Comparison of ENCODE assay signal across 27 cellular contexts in genomic region chr9:131603199-131603598, GRCh38. TPM values are rescaled to one million over a fixed set of nuclear protein-coding genes. Genes with fewer than 3 reads are reported as not detected.
A peak's percentile ranks its signal among the peaks of the same experiment; 100 is the strongest.
DNase-seq lines count a peak whose midpoint lies in the region; ATAC-seq, FAIRE-seq and TF ChIP-seq lines count a peak whose summit lies in the region.
"Had no signal": no experiment of that assay in that cellular context is flagged by ENCODE, and none has a peak within 500 bp of the region (broad histone marks: within the 10 kb centered on the region; RNA-seq: fewer than 3 reads in every experiment).

No MANE protein-coding gene starts in this region.

- POLR2A ChIA-PET in HepG2 (lab: Yijun Ruan, JAX) (interaction anchor here (1.5 to 2.0 kb wide), 2 partner anchors 132 to 134 kb away, joined by 4 to 8 read pairs; no protein-coding TSS in a partner anchor), WTC11 (lab: Charles Lee) (no interaction called here)
- POLR2A ChIA-PET in naive thymus-derived CD4-positive, alpha-beta T cell (lab: Charles Lee) = interaction anchor here (0.6 kb wide), 1 partner anchor 168 kb away, joined by 3 read pairs; no protein-coding TSS in a partner anchor

- H3K4me2 ChIP-seq in HepG2 (ENCODE audit: low read depth, low read length) = no peak overlapping the region
- H3K4me2 ChIP-seq: BLaER1 treated with 17β-estradiol and CSF1 and Interleukin-3, amounts not matched to agents 10 nM and 100 nM; SK-N-SH had no signal

- H3K27me3 Mint-ChIP-seq in WTC11 (ENCODE audit: low read depth) = no peaks in the 10 kb centered on the region
- H3K27me3 Mint-ChIP-seq in naive thymus-derived CD4-positive, alpha-beta T cell = no peaks in the 10 kb centered on the region
- H3K27me3 Mint-ChIP-seq: activated CD4-positive, alpha-beta T cell treated with anti-CD3 and anti-CD28 coated beads for 36 hours; activated naive CD8-positive, alpha-beta T cell treated with anti-CD3 and anti-CD28 coated beads for 36 hours had no signal

- H4K20me1 ChIP-seq in HepG2 (ENCODE audit: insufficient read depth, low read length) = no peaks in the 10 kb centered on the region

- TF ChIP-seq EP300 in HepG2 (IDR thresholded peaks at IDR 0.05; ENCODE audit: low read depth in 2 of 2, low read length in 2 of 2) = no peak
- TF ChIP-seq EP300 in HepG2 (CRISPR knock-in tag; IDR thresholded peaks at IDR 0.05; ENCODE audit: borderline replicate concordance) = no peak

- H3K27me3 ChIP-seq in HepG2 (ENCODE audit: control insufficient read depth in 1 of 2, insufficient read depth in 2 of 2, low read length in 2 of 2) = no peaks in the 10 kb centered on the region
- no peaks in the 10 kb centered on the region for H3K27me3 ChIP-seq in right lobe of liver
- H3K27me3 ChIP-seq in naive thymus-derived CD4-positive, alpha-beta T cell (ENCODE audit: control insufficient read depth in 2 of 2, insufficient read depth in 2 of 2, low read length in 2 of 2) = no peaks in the 10 kb centered on the region
- H3K27me3 ChIP-seq: ascending aorta; BLaER1 treated with 17β-estradiol and CSF1 and Interleukin-3, amounts not matched to agents 10 nM and 100 nM; tibial nerve had no signal

- no peak overlapping the region for H3K4me3 ChIP-seq in HepG2 (replicated peaks in 1 of 3; ENCODE audit: insufficient read depth in 1 of 3, low read depth in 2 of 3, low read length in 3 of 3)
- H3K4me3 ChIP-seq in right lobe of liver = no peak overlapping the region
- H3K4me3 ChIP-seq in naive thymus-derived CD4-positive, alpha-beta T cell (ENCODE audit: low read length) = no peak overlapping the region
- H3K4me3 ChIP-seq: ascending aorta; BLaER1 treated with 17β-estradiol and CSF1 and Interleukin-3, amounts not matched to agents 10 nM and 100 nM; HAP-1; skin epidermis; tibial nerve had no signal

- no peak overlapping the region for H2AFZ ChIP-seq in HepG2 (ENCODE audit: low read length)

- CTCF ChIA-PET in HepG2 (lab: Yijun Ruan, JAX; ENCODE audit: low intra/inter-chr PET ratio, low total read pairs) = no interaction called here
- CTCF ChIA-PET in WTC11 (lab: Charles Lee) = interaction anchor here (0.7 to 1.8 kb wide), 3 partner anchors 11 to 136 kb away, joined by 3 to 6 read pairs (median 5); no protein-coding TSS in a partner anchor
- CTCF ChIA-PET in naive thymus-derived CD4-positive, alpha-beta T cell (lab: Charles Lee) = interaction anchor here (1.0 kb wide), 1 partner anchor 141 kb away, joined by 3 read pairs; no protein-coding TSS in a partner anchor

- BruUV-seq in HepG2 (replicated peaks; lab: Mats Ljungman, UMichigan) = no TSS peak

- H3K9me3 ChIP-seq in HepG2 (ENCODE audit: low read length) (no peaks in the 10 kb centered on the region), right lobe of liver (no peaks in the 10 kb centered on the region)
- H3K9me3 ChIP-seq in naive thymus-derived CD4-positive, alpha-beta T cell (ENCODE audit: control insufficient read depth in 2 of 3, low read length in 3 of 3) = no peaks in the 10 kb centered on the region
- H3K9me3 ChIP-seq: ascending aorta; BLaER1 treated with 17β-estradiol and CSF1 and Interleukin-3, amounts not matched to agents 10 nM and 100 nM; HAP-1; SK-N-SH; tibial nerve had no signal

- H3K36me3 ChIP-seq in HepG2 (replicated peaks in 1 of 2; ENCODE audit: control insufficient read depth in 1 of 2, insufficient read depth in 2 of 2, low read length in 2 of 2) (peaks cover 6 to 7% of the 10 kb centered on the region in 2 experiments), right lobe of liver (peaks cover 0 to 10% (median 2%) of the 10 kb centered on the region in 4 donors)
- peaks cover 0 to 56% (median 10%) of the 10 kb centered on the region in 3 experiments for H3K36me3 ChIP-seq in naive thymus-derived CD4-positive, alpha-beta T cell (ENCODE audit: control insufficient read depth in 2 of 3, insufficient read depth in 3 of 3, low read length in 3 of 3)

- no peak for TF ChIP-seq RAD21 in HepG2 (CRISPR knock-in tag; IDR thresholded peaks at IDR 0.05)

- peaks cover 73% of the 10 kb centered on the region for H3K4me1 ChIP-seq in HepG2 (ENCODE audit: insufficient read depth, low read length)
- H3K4me1 ChIP-seq in right lobe of liver = peaks cover 0 to 12% (median 6%) of the 10 kb centered on the region in 4 donors
- no peaks in the 10 kb centered on the region for H3K4me1 ChIP-seq in naive thymus-derived CD4-positive, alpha-beta T cell (ENCODE audit: control insufficient read depth in 2 of 2, insufficient read depth in 2 of 2, low read length in 2 of 2)
- H3K4me1 ChIP-seq: HAP-1 had no signal

- H3K9ac ChIP-seq in HepG2 (ENCODE audit: insufficient read depth, low read depth, low read length) = no peak overlapping the region
- H3K9ac ChIP-seq: BLaER1 treated with 17β-estradiol and CSF1 and Interleukin-3, amounts not matched to agents 10 nM and 100 nM; SK-N-SH had no signal

- H3K36me3 Mint-ChIP-seq in WTC11 = peaks cover 19% of the 10 kb centered on the region; the same call in 1 of the 2 replicates
- peaks cover 0 to 27% (median 7%) of the 10 kb centered on the region in 5 donors for H3K36me3 Mint-ChIP-seq in naive thymus-derived CD4-positive, alpha-beta T cell

- intact Hi-C loops in HepG2 (cut with micrococcal nuclease; ENCODE audit: unreplicated experiment) (no loop called here), right lobe of liver (cut with DNase I) (no loop called here)
- intact Hi-C loops in naive thymus-derived CD4-positive, alpha-beta T cell (cut with micrococcal nuclease) = no loop called here

- in situ Hi-C loops in HepG2 (cut with HindIII; ENCODE audit: extremely low pct_ligation_motif_present, low pct_unique_long_range_greater_than_20kb) = no loop called here

- FAIRE-seq in HepG2 (lab: Jason Lieb, UNC) = no peak
- FAIRE-seq: endothelial cell of umbilical vein had no signal

- ATAC-seq in HepG2 (no peak), right lobe of liver (no peak), WTC11 (no peak)
- ATAC-seq in naive thymus-derived CD4-positive, alpha-beta T cell = peak; percentile 31
- ATAC-seq: activated CD4-positive, alpha-beta T cell treated with anti-CD3 and anti-CD28 coated beads for 36 hours; left lobe of liver had no signal

- no peak overlapping the region for H3K4me3 Mint-ChIP-seq in WTC11
- H3K4me3 Mint-ChIP-seq in naive thymus-derived CD4-positive, alpha-beta T cell = no peak overlapping the region
- H3K4me3 Mint-ChIP-seq: activated CD4-positive, alpha-beta T cell treated with anti-CD3 and anti-CD28 coated beads for 36 hours; activated naive CD8-positive, alpha-beta T cell treated with anti-CD3 and anti-CD28 coated beads for 36 hours had no signal

- no peaks in the 10 kb centered on the region for H3K79me2 ChIP-seq in HepG2 (ENCODE audit: insufficient read depth, low read length)

- H3K27ac ChIP-seq in HepG2 (ENCODE audit: extremely low read length, insufficient read depth, low read length) (no peak overlapping the region), right lobe of liver (no peak overlapping the region)
- no peak overlapping the region for H3K27ac ChIP-seq in naive thymus-derived CD4-positive, alpha-beta T cell (ENCODE audit: low read depth, low read length)
- H3K27ac ChIP-seq: ascending aorta, tibial nerve had no signal

- no peaks in the 10 kb centered on the region for H3K9me3 Mint-ChIP-seq in WTC11
- no peaks in the 10 kb centered on the region for H3K9me3 Mint-ChIP-seq in naive thymus-derived CD4-positive, alpha-beta T cell
- H3K9me3 Mint-ChIP-seq: activated naive CD8-positive, alpha-beta T cell treated with anti-CD3 and anti-CD28 coated beads for 36 hours had no signal

- DNase-seq in HepG2 (ENCODE audit: low spot score) = no peak
- no peak for DNase-seq in right lobe of liver
- no peak for DNase-seq in WTC11 (ENCODE audit: low spot score)
- no peak for DNase-seq in naive thymus-derived CD4-positive, alpha-beta T cell
- no peak for DNase-seq in NCI-H1092 (lab: John Stamatoyannopoulos, UW)
- no peak for DNase-seq in NCI-H2107 treated with DMSO at 0.1 percent for 48 hours (lab: John Stamatoyannopoulos, UW; ENCODE audit: unreplicated experiment)
- DNase-seq in NCI-H1105 (lab: John Stamatoyannopoulos, UW) = no peak
- DNase-seq: activated CD4-positive, alpha-beta T cell treated with anti-CD3 and anti-CD28 coated beads for 36 hours; activated naive CD8-positive, alpha-beta T cell treated with anti-CD3 and anti-CD28 coated beads for 36 hours; Calu3; dermis blood vessel endothelial cell; DND-41; NCI-H1436 treated with DMSO at 0.1 percent for 48 hours; NCI-H748 treated with DMSO at 0.1 percent for 48 hours; SK-N-SH; stimulated activated CD8-positive, alpha-beta memory T cell treated with anti-CD3 and anti-CD28 coated beads, Interleukin-4, amount 100 ng/mL, for 48 hours; T-helper 2 cell had no signal

- H3K27ac Mint-ChIP-seq in WTC11 = peak overlapping the region; percentile 60; the same call in 1 of the 2 replicates
- peak overlapping the region in 2 of 9 donors; percentile 36 to 45 for H3K27ac Mint-ChIP-seq in naive thymus-derived CD4-positive, alpha-beta T cell
- H3K27ac Mint-ChIP-seq: activated CD4-positive, alpha-beta T cell treated with anti-CD3 and anti-CD28 coated beads for 36 hours; activated naive CD8-positive, alpha-beta T cell treated with anti-CD3 and anti-CD28 coated beads for 36 hours had no signal

- no peak for TF ChIP-seq POLR2A in HepG2 (IDR thresholded peaks at IDR 0.05; ENCODE audit: insufficient read depth in 1 of 2, low read depth in 2 of 2, low read length in 2 of 2)
- no peak for TF ChIP-seq POLR2A in right lobe of liver (IDR thresholded peaks at IDR 0.05)

- WGBS in HepG2 (ENCODE audit: low lambda C conversion rate) = 86% methylated on average over 7 of the region's 9 CpGs
- 40% methylated on average over 3 of the region's 9 CpGs for WGBS in right lobe of liver (ENCODE audit: insufficient coverage, low coverage, low lambda C conversion rate, missing lambda C conversion rate)

- peaks cover 11% of the 10 kb centered on the region for H3K4me1 Mint-ChIP-seq in WTC11
- peaks cover 0 to 6% (median 0%) of the 10 kb centered on the region in 7 donors for H3K4me1 Mint-ChIP-seq in naive thymus-derived CD4-positive, alpha-beta T cell
- H3K4me1 Mint-ChIP-seq: activated CD4-positive, alpha-beta T cell treated with anti-CD3 and anti-CD28 coated beads for 36 hours; activated naive CD8-positive, alpha-beta T cell treated with anti-CD3 and anti-CD28 coated beads for 36 hours had no signal

- no peak for TF ChIP-seq CTCF in HepG2 (CRISPR knock-in tag; IDR thresholded peaks at IDR 0.05)
- TF ChIP-seq CTCF in right lobe of liver (IDR thresholded peaks at IDR 0.05) = no peak
- TF ChIP-seq CTCF in WTC11 (IDR thresholded peaks at IDR 0.05) = no peak

RNA-seq across cellular contexts. Expression of gene PRRT1B, which starts 57.9 kb away (rescaled TPM):
- not detected in 2 replicates for total RNA-seq in HepG2 (2016; rRNA removed; fragmentation: Illumina TruSeq; extraction: Trizol)
- total RNA-seq in HepG2 (2016; cell fraction: cytosol; rRNA removed; fragmentation: Illumina TruSeq; extraction: Trizol; ENCODE audit: low read depth) = not detected in 2 replicates
- not detected in 2 replicates for total RNA-seq in HepG2 (2016; cell fraction: insoluble cytoplasmic fraction; rRNA removed; fragmentation: Illumina TruSeq; extraction: Trizol)
- not detected in 2 replicates for total RNA-seq in HepG2 (2016; cell fraction: membrane; rRNA removed; fragmentation: Illumina TruSeq; extraction: Trizol)
- not detected in 2 replicates for total RNA-seq in HepG2 (2016; cell fraction: nucleus; rRNA removed; fragmentation: Illumina TruSeq; extraction: Trizol)
- polyA plus RNA-seq in HepG2 (2011; rRNA removed) = not detected in 2 replicates
- not detected in 2 replicates for polyA plus RNA-seq in HepG2 (2011; cell fraction: cytosol; rRNA removed)
- polyA plus RNA-seq in HepG2 (2011; cell fraction: nucleus; rRNA removed) = not detected in 2 replicates
- not detected in 2 replicates for polyA plus RNA-seq in HepG2 (2012)
- not detected in 2 replicates for polyA plus RNA-seq in HepG2 (2016; cell fraction: cytosol; fragmentation: Illumina TruSeq; extraction: Trizol; ENCODE audit: low read depth)
- not detected in 2 replicates for polyA plus RNA-seq in HepG2 (2016; cell fraction: insoluble cytoplasmic fraction; fragmentation: Illumina TruSeq; extraction: Trizol; ENCODE audit: low read depth)
- polyA plus RNA-seq in HepG2 (2016; cell fraction: membrane; fragmentation: Illumina TruSeq; extraction: Trizol; ENCODE audit: low read depth) = not detected in 2 replicates
- polyA plus RNA-seq in HepG2 (2016; cell fraction: nucleus; fragmentation: Illumina TruSeq; extraction: Trizol; ENCODE audit: insufficient read depth, low read depth) = not detected in 2 replicates
- polyA minus RNA-seq in HepG2 (2011; rRNA and poly(A)+ RNA removed; ENCODE audit: low replicate concordance) = not detected in 2 replicates
- not detected in 2 replicates for polyA minus RNA-seq in HepG2 (2011; cell fraction: cytosol; rRNA and poly(A)+ RNA removed)
- not detected in 2 replicates for polyA minus RNA-seq in HepG2 (2011; cell fraction: nucleus; rRNA and poly(A)+ RNA removed)
- total RNA-seq in right lobe of liver = 1 to 10 TPM in 4 of 6 experiments, under 1 TPM in 2; 0.25 to 7.3 (median 2.4) TPM
- total RNA-seq in WTC11 (2021) = 0.48 to 1.2 TPM (median 0.78 TPM) in 3 replicates
- total RNA-seq in naive thymus-derived CD4-positive, alpha-beta T cell = not detected
- not detected for polyA plus RNA-seq in naive thymus-derived CD4-positive, alpha-beta T cell
- total RNA-seq: activated CD4-positive, alpha-beta T cell treated with anti-CD3 and anti-CD28 coated beads for 36 hours; activated naive CD8-positive, alpha-beta T cell treated with anti-CD3 and anti-CD28 coated beads for 36 hours; ascending aorta; Calu3; dermis blood vessel endothelial cell; endothelial cell of umbilical vein; M059J; osteocyte; RPMI7951; tibial nerve had no signal
- polyA plus RNA-seq: endothelial cell of umbilical vein, SK-N-SH had no signal

Comparison
In these comparisons a context has a peak if more than half of its experiments do, and no peak if none do; other contexts are left out.
1. Of the 50 proteins assayed by ChIP-seq in both HepG2 and WTC11: peak only in HepG2: none; only in WTC11: none; in both: PRDM15; in neither: 49.